14 cellular contexts compared by ENCODE assay signal in the genomic region with DNA sequence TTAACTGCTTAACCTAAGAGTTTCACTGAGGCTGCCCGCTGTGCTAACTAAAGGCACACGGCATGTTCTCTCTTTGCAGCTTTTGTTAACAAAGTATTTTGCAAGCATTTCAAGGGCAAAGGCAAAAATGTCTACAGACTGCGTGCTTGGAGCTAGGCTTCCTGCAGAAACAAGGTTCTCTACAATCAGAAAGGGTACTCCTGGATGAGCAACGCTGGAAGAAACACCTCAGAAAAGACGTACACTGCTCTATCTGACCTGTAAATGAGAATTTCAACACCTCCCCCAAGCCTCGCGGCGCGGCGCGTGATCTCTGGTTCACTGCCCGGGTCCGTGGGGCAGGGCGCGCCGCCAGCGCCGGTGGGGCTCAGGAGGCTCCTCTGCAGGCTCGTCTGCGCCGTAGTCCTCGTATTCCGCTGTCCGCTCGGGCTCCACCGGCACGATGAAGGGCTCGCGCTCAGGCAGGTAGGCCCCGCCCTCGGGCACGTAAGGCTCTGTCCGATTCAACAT.
DNase-seq lines count a peak whose midpoint lies in the region; ATAC-seq and TF ChIP-seq lines count a peak whose summit lies in the region.
"Had no signal": no experiment of that assay in that cellular context is flagged by ENCODE, and none has a peak within 500 bp of the region (broad histone marks: within the 10 kb centered on the region; RNA-seq: fewer than 3 reads in every experiment).

No MANE protein-coding gene starts in this region.

- H3K4me2 ChIP-seq in trophoblast cell (ENCODE audit: low read length), result peak overlapping the region; percentile 70

- no peaks in the 10 kb centered on the region for H3K36me3 ChIP-seq in iPS-18a (ENCODE audit: control insufficient read depth, low read depth, low read length)
- H3K36me3 ChIP-seq in trophoblast cell (ENCODE audit: control insufficient read depth in 1 of 2, insufficient read depth in 2 of 2, low read length in 2 of 2), result peaks cover 3 to 11% of the 10 kb centered on the region in 2 experiments
- H3K36me3 ChIP-seq: HAP-1 had no signal

- no peak overlapping the region for H2BK12ac ChIP-seq in trophoblast cell (ENCODE audit: low read length)

- no peak overlapping the region for H3K27ac Mint-ChIP-seq in WTC11
- H3K27ac Mint-ChIP-seq in activated naive CD4-positive, alpha-beta T cell treated with anti-CD3 and anti-CD28 coated beads, Interleukin-2, amount 10 ng/mL, durations not matched to agents 7 days and 5 days, result no peak overlapping the region
- H3K27ac Mint-ChIP-seq: activated naive CD4-positive, alpha-beta T cell treated with anti-CD3 and anti-CD28 coated beads, Interleukin-2, amount 50 U/mL, for 72 hours; CD4-positive, alpha-beta T cell had no signal

- H3K4me3 Mint-ChIP-seq in WTC11, result peak overlapping the region; percentile 71
- H3K4me3 Mint-ChIP-seq in activated naive CD4-positive, alpha-beta T cell treated with anti-CD3 and anti-CD28 coated beads, Interleukin-2, amount 10 ng/mL, durations not matched to agents 7 days and 5 days, result no peak overlapping the region
- H3K4me3 Mint-ChIP-seq: CD4-positive, alpha-beta T cell had no signal

- peaks cover 23% of the 10 kb centered on the region for H3K4me1 Mint-ChIP-seq in WTC11
- H3K4me1 Mint-ChIP-seq in activated naive CD4-positive, alpha-beta T cell treated with anti-CD3 and anti-CD28 coated beads, Interleukin-2, amount 10 ng/mL, durations not matched to agents 7 days and 5 days, result no peaks in the 10 kb centered on the region

- H2AK5ac ChIP-seq in trophoblast cell (ENCODE audit: low read length), result no peak overlapping the region

- DNase-seq in DMS153 treated with DMSO at 0.1 percent for 48 hours (lab: John Stamatoyannopoulos, UW; ENCODE audit: unreplicated experiment) (peak; percentile 79), WTC11 (ENCODE audit: low spot score) (peak; percentile 63), trophoblast cell (peak; percentile 52 to 55), NCI-H146 (lab: John Stamatoyannopoulos, UW) (no peak), GM10248 (ENCODE audit: extremely low spot score) (no peak), NCI-H345 treated with DMSO at 0.1 percent for 48 hours (lab: John Stamatoyannopoulos, UW; ENCODE audit: unreplicated experiment) (no peak)
- no peak for DNase-seq in activated naive CD4-positive, alpha-beta T cell treated with anti-CD3 and anti-CD28 coated beads, Interleukin-2, amount 10 ng/mL, durations not matched to agents 7 days and 5 days
- DNase-seq: CD4-positive, alpha-beta T cell; NK-92 treated with Interleukin-12 subunit alpha and Interleukin-12 subunit beta, amount 100 ng/mL, for 24 hours; stimulated activated naive CD4-positive, alpha-beta T cell had no signal

- H4K91ac ChIP-seq in trophoblast cell (ENCODE audit: low read depth, low read length), result no peak overlapping the region

- H3K18ac ChIP-seq in trophoblast cell (ENCODE audit: low read length), result no peak overlapping the region

- no peak overlapping the region for H3K4ac ChIP-seq in trophoblast cell (ENCODE audit: low read depth, low read length)

- H3K9ac ChIP-seq in iPS-18a (ENCODE audit: low read length), result no peak overlapping the region
- H3K9ac ChIP-seq in trophoblast cell (ENCODE audit: low read length), result no peak overlapping the region

- ATAC-seq in WTC11, result peak; percentile 92

- no peak overlapping the region for H2BK5ac ChIP-seq in trophoblast cell (ENCODE audit: low read depth, low read length, poor library complexity)

- H4K12ac ChIP-seq in trophoblast cell (ENCODE audit: low read depth, low read length), result no peak overlapping the region

- peak overlapping the region; percentile 36 for H3K4me3 ChIP-seq in iPS-18a (ENCODE audit: low read length)
- peak overlapping the region; percentile 63 for H3K4me3 ChIP-seq in trophoblast cell (ENCODE audit: low read depth, low read length)
- H3K4me3 ChIP-seq: HAP-1 had no signal

- no peaks in the 10 kb centered on the region for H3K79me2 ChIP-seq in trophoblast cell (ENCODE audit: control insufficient read depth, insufficient read depth, low read length, poor library complexity)

- H3K27me3 Mint-ChIP-seq in WTC11 (ENCODE audit: low read depth), result peaks cover 23% of the 10 kb centered on the region
- peaks cover 13% of the 10 kb centered on the region for H3K27me3 Mint-ChIP-seq in activated naive CD4-positive, alpha-beta T cell treated with anti-CD3 and anti-CD28 coated beads, Interleukin-2, amount 10 ng/mL, durations not matched to agents 7 days and 5 days

- H3K27ac ChIP-seq in iPS-18a (ENCODE audit: low read length), result no peak overlapping the region
- H3K27ac ChIP-seq in trophoblast cell (ENCODE audit: low read depth, low read length), result no peak overlapping the region
- H3K27ac ChIP-seq: VCaP had no signal

- POLR2A ChIA-PET in WTC11 (lab: Charles Lee) (no interaction called here), GM10248 (lab: Yijun Ruan, JAX) (no interaction called here)

- no peak overlapping the region for H3K23ac ChIP-seq in trophoblast cell (ENCODE audit: low read length)

- no peak for TF ChIP-seq CTCF in WTC11 (IDR thresholded peaks at IDR 0.05)
- no peak for TF ChIP-seq CTCF in GM10248 (IDR thresholded peaks at IDR 0.05; ENCODE audit: control extremely low read depth, extremely low read depth, low read depth, missing control alignments)

- H3K14ac ChIP-seq in trophoblast cell (ENCODE audit: low read length), result no peak overlapping the region

- H2AFZ ChIP-seq in trophoblast cell (ENCODE audit: insufficient read depth, low read length, poor library complexity), result no peak overlapping the region

- WGBS in trophoblast cell (ENCODE audit: extremely low coverage, insufficient coverage, insufficient read length), result no CpG with 5 or more reads among the region's 33 CpGs

- H4K8ac ChIP-seq in trophoblast cell (ENCODE audit: low read depth, low read length), result no peak overlapping the region

- H3K9me3 Mint-ChIP-seq in WTC11, result no peaks in the 10 kb centered on the region
- H3K9me3 Mint-ChIP-seq in activated naive CD4-positive, alpha-beta T cell treated with anti-CD3 and anti-CD28 coated beads, Interleukin-2, amount 10 ng/mL, durations not matched to agents 7 days and 5 days, result no peaks in the 10 kb centered on the region
- H3K9me3 Mint-ChIP-seq: activated naive CD4-positive, alpha-beta T cell treated with anti-CD3 and anti-CD28 coated beads, Interleukin-2, amount 50 U/mL, for 72 hours; CD4-positive, alpha-beta T cell had no signal

- CTCF ChIA-PET in WTC11 (lab: Charles Lee), result interaction anchor here (1.2 kb wide), 1 partner anchor 126 kb away, joined by 4 read pairs; no protein-coding TSS in a partner anchor
- CTCF ChIA-PET in GM10248 (lab: Yijun Ruan, JAX), result no interaction called here
- CTCF ChIA-PET in activated naive CD4-positive, alpha-beta T cell treated with anti-CD3 and anti-CD28 coated beads, Interleukin-2, amount 10 ng/mL, durations not matched to agents 7 days and 5 days (lab: Charles Lee), result no interaction called here

- H3K4me1 ChIP-seq in iPS-18a (ENCODE audit: control insufficient read depth, low read depth, low read length) (peaks cover 7% of the 10 kb centered on the region), trophoblast cell (ENCODE audit: control insufficient read depth in 1 of 2, insufficient read depth in 2 of 2, low read length in 2 of 2) (peaks cover 2 to 5% of the 10 kb centered on the region in 2 experiments)

- H3K79me1 ChIP-seq in trophoblast cell (ENCODE audit: low read length), result no peaks in the 10 kb centered on the region

- H2BK120ac ChIP-seq in trophoblast cell (ENCODE audit: insufficient read depth, low read length, poor library complexity), result no peak overlapping the region

- peaks cover 4% of the 10 kb centered on the region for H3K27me3 ChIP-seq in iPS-18a (ENCODE audit: control insufficient read depth, insufficient read depth, low read length)
- H3K27me3 ChIP-seq in trophoblast cell (ENCODE audit: insufficient read depth, low read length), result no peaks in the 10 kb centered on the region

- H3K36me3 Mint-ChIP-seq in WTC11, result no peaks in the 10 kb centered on the region
- H3K36me3 Mint-ChIP-seq in activated naive CD4-positive, alpha-beta T cell treated with anti-CD3 and anti-CD28 coated beads, Interleukin-2, amount 10 ng/mL, durations not matched to agents 7 days and 5 days, result no peaks in the 10 kb centered on the region
- H3K36me3 Mint-ChIP-seq: activated naive CD4-positive, alpha-beta T cell treated with anti-CD3 and anti-CD28 coated beads, Interleukin-2, amount 50 U/mL, for 72 hours had no signal

- no peaks in the 10 kb centered on the region for H3K9me3 ChIP-seq in iPS-18a (ENCODE audit: control insufficient read depth, low read depth, low read length)
- H3K9me3 ChIP-seq in trophoblast cell (ENCODE audit: insufficient read depth, low read depth, low read length), result no peaks in the 10 kb centered on the region
- H3K9me3 ChIP-seq: HAP-1 had no signal

TF ChIP-seq in WTC11, 78 proteins besides CTCF, POLR2A, EP300 and RAD21:
- TF ChIP-seq TEAD1 (CRISPR knock-in tag; IDR thresholded peaks at IDR 0.05) (0 out of 2 replicates have a peak, but pooled peaks have one; percentile 32), NR3C1 (CRISPR knock-in tag; conservative IDR thresholded peaks at IDR 0.05; ENCODE audit: low read depth) (no peak), TEAD4 (CRISPR knock-in tag; IDR thresholded peaks at IDR 0.05) (no peak), CREM (CRISPR knock-in tag; IDR thresholded peaks at IDR 0.05) (0 out of 2 replicates have a peak, but pooled peaks have one; percentile 25), ETV6 (CRISPR knock-in tag; IDR thresholded peaks at IDR 0.05) (peak; percentile 60; the same call in 1 of the 2 replicates), MYBL2 (CRISPR knock-in tag; IDR thresholded peaks at IDR 0.05) (no peak)
- TF ChIP-seq, protein P1, sequence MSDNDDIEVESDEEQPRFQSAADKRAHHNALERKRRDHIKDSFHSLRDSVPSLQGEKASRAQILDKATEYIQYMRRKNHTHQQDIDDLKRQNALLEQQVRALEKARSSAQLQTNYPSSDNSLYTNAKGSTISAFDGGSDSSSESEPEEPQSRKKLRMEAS (CRISPR knock-in tag; IDR thresholded peaks at IDR 0.05), result peak; percentile 38; the same call in 1 of the 2 replicates

Comparison
In these comparisons a context has a peak if more than half of its experiments do, and no peak if none do; other contexts are left out.
1. DNase-seq: peak in DMS153 treated with DMSO at 0.1 percent for 48 hours (single experiment), WTC11 (single experiment) and trophoblast cell (2 of 2); none in NCI-H146 (single experiment), GM10248 (single experiment), activated naive CD4-positive, alpha-beta T cell treated with anti-CD3 and anti-CD28 coated beads, Interleukin-2, amount 10 ng/mL, durations not matched to agents 7 days and 5 days (single experiment) and NCI-H345 treated with DMSO at 0.1 percent for 48 hours (single experiment).